8 cellular contexts compared by ENCODE assay signal in genomic region chr17:17496189-17497064, GRCh38. TPM values are rescaled to one million over a fixed set of nuclear protein-coding genes. Genes with fewer than 3 reads are reported as not detected.
DNase-seq lines count a peak whose midpoint lies in the region; ATAC-seq, FAIRE-seq and TF ChIP-seq lines count a peak whose summit lies in the region.

RASD1 (minus strand) TSS chr17:17496395; CDS start chr17:17496181, 214 bp downstream.

- H3K36me3 ChIP-seq in DOHH2 (ENCODE audit: control insufficient read depth, low read length) (peaks cover 8% of the 10 kb centered on the region; the same call in 1 of the 2 replicates), astrocyte (ENCODE audit: insufficient read depth, low read length) (no peaks in the 10 kb centered on the region)

- H3F3A ChIP-seq in DOHH2 (ENCODE audit: control insufficient read depth, insufficient read depth) = no peaks in the 10 kb centered on the region

- no peak within 1 kb of the TSS for H2BK20ac ChIP-seq in H9 (ENCODE audit: low read depth, low read length, poor library complexity, severe bottlenecking)

- H3K4me2 ChIP-seq in DOHH2 (ENCODE audit: low read length) (peak within 1 kb of the TSS; percentile 97), H9 (ENCODE audit: insufficient read depth, insufficient read length, low read length) (peak within 1 kb of the TSS; percentile 67), astrocyte (ENCODE audit: low read length) (peak within 1 kb of the TSS; percentile 99)

- H3K4me1 ChIP-seq in DOHH2 (ENCODE audit: control insufficient read depth, low read length) = peaks cover 19% of the 10 kb centered on the region
- peaks cover 3% of the 10 kb centered on the region; the same call in 1 of the 2 replicates for H3K4me1 ChIP-seq in H9 (ENCODE audit: insufficient read depth, low read length)
- H3K4me1 ChIP-seq in astrocyte (ENCODE audit: insufficient read depth, low read length) = peaks cover 19% of the 10 kb centered on the region

- H3K79me2 ChIP-seq in DOHH2 (ENCODE audit: control insufficient read depth, low read length) (no peaks in the 10 kb centered on the region), H9 (ENCODE audit: insufficient read depth, low read length) (no peaks in the 10 kb centered on the region), astrocyte (ENCODE audit: insufficient read depth, low read length) (no peaks in the 10 kb centered on the region)

- H3K9me3 ChIP-seq in DOHH2 (ENCODE audit: control insufficient read depth, insufficient read depth, low read length) (no peaks in the 10 kb centered on the region), H9 (ENCODE audit: control insufficient read depth, low read depth, low read length) (no peaks in the 10 kb centered on the region), astrocyte (ENCODE audit: insufficient read depth, low read depth, low read length) (no peaks in the 10 kb centered on the region)

- H2AK5ac ChIP-seq in H9 (ENCODE audit: insufficient read length, low read length) = no peak within 1 kb of the TSS

- peak within 1 kb of the TSS; percentile 73 for H3K4me3 ChIP-seq in DOHH2 (ENCODE audit: low read length)
- H3K4me3 ChIP-seq in astrocyte (ENCODE audit: insufficient read depth, low read depth, low read length) = peak within 1 kb of the TSS; percentile 68
- H3K4me3 ChIP-seq in retinal pigment epithelial cell (ENCODE audit: low read length) = peak within 1 kb of the TSS; percentile 59

- H4K91ac ChIP-seq in H9 (ENCODE audit: insufficient read length, low read depth, low read length) = no peak within 1 kb of the TSS

- peaks cover 33 to 38% of the 10 kb centered on the region in 2 experiments for H3K4me1 Mint-ChIP-seq in H9
- H3K4me1 Mint-ChIP-seq in astrocyte (ENCODE audit: low read depth, unreplicated experiment) = peaks cover 3% of the 10 kb centered on the region

- no peak within 1 kb of the TSS for H3T11ph ChIP-seq in H9 (ENCODE audit: low read length)

- H3K14ac ChIP-seq in H9 (ENCODE audit: insufficient read depth, low read length) = peak within 1 kb of the TSS; percentile 77

- peak; percentile 93 for DNase-seq in H9
- peak; percentile 68 for DNase-seq in NAMALWA (ENCODE audit: low spot score)
- peak; percentile 61 to 82 (median 70) for DNase-seq in T-helper 2 cell
- DNase-seq in astrocyte (ENCODE audit: low read depth) = peak; percentile 53
- DNase-seq in hippocampal formation (lab: John Stamatoyannopoulos, UW) = peak; percentile 79 to 86
- DNase-seq in retinal pigment epithelial cell (ENCODE audit: low read depth) = peak; percentile 29

- H3K9me2 ChIP-seq in DOHH2 (replicated peaks; ENCODE audit: control insufficient read depth, low read length) = no peaks in the 10 kb centered on the region

- H4K20me1 ChIP-seq in DOHH2 (ENCODE audit: control insufficient read depth, insufficient read depth, low read depth, low read length) (0 out of 2 replicates have a peak, but pooled peaks cover 8% of the 10 kb centered on the region), H9 (ENCODE audit: control insufficient read depth, insufficient read depth, insufficient read length) (no peaks in the 10 kb centered on the region), astrocyte (ENCODE audit: insufficient read depth, low read length) (peaks cover 27% of the 10 kb centered on the region)

- ATAC-seq in HG03378 (IDR thresholded peaks at IDR 0.05; ENCODE audit: unreplicated experiment) = no peak

- H3K23ac ChIP-seq in H9 (ENCODE audit: insufficient read length, low read depth, low read length) = no peak within 1 kb of the TSS

- H3K27ac Mint-ChIP-seq in H9 = peak within 1 kb of the TSS in 1 of 3 experiments; percentile 72; a peak in 2 of 7 replicates
- H3K27ac Mint-ChIP-seq in astrocyte (ENCODE audit: unreplicated experiment) = peak within 1 kb of the TSS; percentile 90

- H3K27ac ChIP-seq in DOHH2 (ENCODE audit: low read depth, low read length) (no peak within 1 kb of the TSS), H9 (ENCODE audit: insufficient read length, low read depth, low read length) (no peak within 1 kb of the TSS), astrocyte (ENCODE audit: low read depth, low read length) (no peak within 1 kb of the TSS)

- H3K18ac ChIP-seq in H9 (ENCODE audit: insufficient read length, low read depth, low read length) = peak within 1 kb of the TSS; percentile 64

- H4K8ac ChIP-seq in H9 (replicated peaks; ENCODE audit: insufficient read length, low read depth, low read length) = no peak within 1 kb of the TSS

- H3K36me3 Mint-ChIP-seq in H9 (ENCODE audit: insufficient read depth in 1 of 3, low read depth in 3 of 3) (peaks cover 6 to 15% (median 14%) of the 10 kb centered on the region in 3 experiments), astrocyte (ENCODE audit: low read depth, unreplicated experiment) (peaks cover 3% of the 10 kb centered on the region)

- H2AFZ ChIP-seq in H9 (ENCODE audit: low read length) (no peak within 1 kb of the TSS), astrocyte (ENCODE audit: low read depth, low read length) (peak within 1 kb of the TSS; percentile 80)

- H3K27me3 Mint-ChIP-seq in H9 (ENCODE audit: low read depth) = peaks cover 46% of the 10 kb centered on the region
- peaks cover 30% of the 10 kb centered on the region for H3K27me3 Mint-ChIP-seq in astrocyte (ENCODE audit: low read depth, unreplicated experiment)

- peak; percentile 83 for TF ChIP-seq CTCF in DOHH2 (IDR thresholded peaks at IDR 0.05; ENCODE audit: low read depth, low read length, poor library complexity, severe bottlenecking)
- peak; percentile 98 for TF ChIP-seq CTCF in H9 (conservative IDR thresholded peaks at IDR 0.05)
- peak; percentile 49 for TF ChIP-seq CTCF in astrocyte (IDR thresholded peaks at IDR 0.05; ENCODE audit: insufficient read depth, low read depth, low read length)
- peak; percentile 61 for TF ChIP-seq CTCF in retinal pigment epithelial cell (conservative IDR thresholded peaks at IDR 0.05; ENCODE audit: low read depth, low read length)

- H2BK5ac ChIP-seq in H9 (ENCODE audit: insufficient read length, low read length) = no peak within 1 kb of the TSS

- H3K27me3 ChIP-seq in DOHH2 (ENCODE audit: control insufficient read depth, low read length) (peaks cover 24% of the 10 kb centered on the region), H9 (ENCODE audit: insufficient read depth, low read length) (peaks cover 8% of the 10 kb centered on the region; the same call in 1 of the 2 replicates), astrocyte (ENCODE audit: insufficient read depth, low read length) (peaks cover 10% of the 10 kb centered on the region)

- H2BK15ac ChIP-seq in H9 (ENCODE audit: low read depth, low read length) = no peak within 1 kb of the TSS

- H3K9ac ChIP-seq in H9 (ENCODE audit: extremely low read depth, insufficient read length, low read length) (peak within 1 kb of the TSS; percentile 9), astrocyte (ENCODE audit: low read length) (peak within 1 kb of the TSS; percentile 73)

- no CpG with 5 or more reads among the region's 93 CpGs for WGBS in H9 (ENCODE audit: extremely low coverage, insufficient read length, low lambda C conversion rate)

- H3K56ac ChIP-seq in H9 (ENCODE audit: insufficient read length, low read depth, low read length) = no peak within 1 kb of the TSS

- H3K4me3 Mint-ChIP-seq in H9 (peak within 1 kb of the TSS; percentile 63 to 86), astrocyte (ENCODE audit: unreplicated experiment) (peak within 1 kb of the TSS; percentile 82)

- H2BK120ac ChIP-seq in H9 (ENCODE audit: low read depth, low read length, poor library complexity, severe bottlenecking) = no peak within 1 kb of the TSS

- FAIRE-seq in astrocyte (lab: Jason Lieb, UNC) = no peak

- no peaks in the 10 kb centered on the region; a peak in 1 of 5 replicates for H3K9me3 Mint-ChIP-seq in H9
- no peaks in the 10 kb centered on the region for H3K9me3 Mint-ChIP-seq in astrocyte (ENCODE audit: unreplicated experiment)

- no peaks in the 10 kb centered on the region for H3K79me1 ChIP-seq in H9 (ENCODE audit: insufficient read depth, low read depth, low read length, poor library complexity, severe bottlenecking)

- H2BK12ac ChIP-seq in H9 (ENCODE audit: insufficient read length, low read depth, low read length) = no peak within 1 kb of the TSS

- H4K5ac ChIP-seq in H9 (ENCODE audit: insufficient read length, low read depth, low read length) = no peak within 1 kb of the TSS

- no peak within 1 kb of the TSS for H3K4ac ChIP-seq in H9 (ENCODE audit: low read depth, low read length)

- peaks cover 21% of the 10 kb centered on the region for H3K23me2 ChIP-seq in H9 (ENCODE audit: insufficient read length, low read depth, low read length, poor library complexity, severe bottlenecking)

RNA-seq across cellular contexts. Expression of gene RASD1, which starts in this region (rescaled TPM):
- total RNA-seq in H9 (2021) = 5.7 and 6.8 TPM in 2 replicates
- 0.48 and 0.77 TPM in 2 replicates for total RNA-seq in astrocyte

Comparison
In these comparisons a context has a peak if more than half of its experiments do, and no peak if none do; other contexts are left out.
1. Peak in DNase-seq, H3K4me3 ChIP-seq, H3K9ac ChIP-seq and H3K4me2 ChIP-seq in astrocyte; RNA of the gene not detected or under 1 TPM.
2. DNase-seq: peak in every context shown above with its lines; median percentile 93 in H9; 82 in hippocampal formation; 70 in T-helper 2 cell; 68 in NAMALWA; 53 in astrocyte; 29 in retinal pigment epithelial cell.